ENCODE assay signal across 32 cellular contexts in genomic region chr20:20286061-20286460, GRCh38.
"Had no signal": no experiment of that assay in that cellular context is flagged by ENCODE, and none has a peak within 500 bp of the region (broad histone marks: within the 10 kb centered on the region; RNA-seq: fewer than 3 reads in every experiment).

No MANE protein-coding gene starts in this region.

- H3K27me3 ChIP-seq: adrenal gland, body of pancreas, colonic mucosa had no signal

- H3K9me3 ChIP-seq: adrenal gland, body of pancreas, colonic mucosa had no signal

- H3K4me3 Mint-ChIP-seq: activated B cell treated with CpG ODN at 0.5 μM for 24 hours; activated CD4-positive, alpha-beta memory T cell treated with anti-CD3 and anti-CD28 coated beads, Interleukin-2, amount 10 ng/mL, durations not matched to agents 7 days and 5 days; activated CD4-positive, alpha-beta T cell treated with anti-CD3 and anti-CD28 coated beads, Interleukin-2, amount 10 ng/mL, durations not matched to agents 24 days and 14 days; activated CD8-positive, alpha-beta memory T cell treated with anti-CD3 and anti-CD28 coated beads, Interleukin-2, amount 10 ng/mL, durations not matched to agents 7 days and 5 days; activated naive CD4-positive, alpha-beta T cell treated with anti-CD3 and anti-CD28 coated beads for 36 hours; activated naive CD4-positive, alpha-beta T cell treated with anti-CD3 and anti-CD28 coated beads, Interleukin-2, amount 50 U/mL, for 24 hours; activated naive CD8-positive, alpha-beta T cell treated with anti-CD3 and anti-CD28 coated beads for 36 hours; activated naive CD8-positive, alpha-beta T cell treated with anti-CD3 and anti-CD28 coated beads, Interleukin-2, amount 50 U/mL, for 24 hours; activated T-helper 1 cell treated with anti-CD3 and anti-CD28 coated beads, Interleukin-12 subunit alpha, Interleukin-12 subunit beta, Interleukin-2, Interleukin-4 antibody, amounts not matched to agents 30 ng/mL and 10 ng/mL and 1 ng/mL, durations not matched to agents 14 hours and 24 hours and 36 hours; T-helper 17 cell; T-helper 2 cell treated with Interferon-gamma antibody and Interleukin-4, amounts not matched to agents 5 μg/mL and 100 μg/mL, for 36 hours had no signal

- H3K4me3 ChIP-seq: adrenal gland, body of pancreas, colonic mucosa had no signal

- FAIRE-seq: frontal cortex had no signal

- H3K9me3 Mint-ChIP-seq: activated CD4-positive, alpha-beta memory T cell treated with anti-CD3 and anti-CD28 coated beads, Interleukin-2, amount 10 ng/mL, durations not matched to agents 7 days and 5 days; activated CD4-positive, alpha-beta T cell treated with anti-CD3 and anti-CD28 coated beads, Interleukin-2, amount 10 ng/mL, durations not matched to agents 24 days and 14 days; activated naive CD4-positive, alpha-beta T cell treated with anti-CD3 and anti-CD28 coated beads for 36 hours; activated T-helper 1 cell treated with anti-CD3 and anti-CD28 coated beads, Interleukin-12 subunit alpha, Interleukin-12 subunit beta, Interleukin-2, Interleukin-4 antibody, amounts not matched to agents 30 ng/mL and 10 ng/mL and 1 ng/mL, durations not matched to agents 14 hours and 24 hours and 36 hours; activated T-helper 2 cell treated with anti-CD3 and anti-CD28 coated beads, Interferon-gamma antibody, Interleukin-2, Interleukin-4, amounts not matched to agents 10 μg/mL and 5 μg/mL and 100 μg/mL, durations not matched to agents 14 hours and 24 hours and 36 hours; T-helper 2 cell treated with Interferon-gamma antibody and Interleukin-4, amounts not matched to agents 5 μg/mL and 100 μg/mL, for 36 hours had no signal

- H3K36me3 Mint-ChIP-seq: activated CD8-positive, alpha-beta memory T cell treated with anti-CD3 and anti-CD28 coated beads, Interleukin-2, amount 10 ng/mL, durations not matched to agents 7 days and 5 days; activated naive CD4-positive, alpha-beta T cell treated with anti-CD3 and anti-CD28 coated beads, Interleukin-2, amount 50 U/mL, for 24 hours; activated naive CD8-positive, alpha-beta T cell treated with anti-CD3 and anti-CD28 coated beads for 36 hours had no signal

- H3K27ac ChIP-seq: adrenal gland, body of pancreas, colonic mucosa, WERI-Rb-1 had no signal

- H3K4me1 Mint-ChIP-seq: activated B cell treated with CpG ODN at 0.5 μM for 24 hours; activated CD4-positive, alpha-beta memory T cell treated with anti-CD3 and anti-CD28 coated beads, Interleukin-2, amount 10 ng/mL, durations not matched to agents 7 days and 5 days; activated CD4-positive, alpha-beta T cell treated with anti-CD3 and anti-CD28 coated beads, Interleukin-2, amount 10 ng/mL, durations not matched to agents 24 days and 14 days; activated CD8-positive, alpha-beta memory T cell treated with anti-CD3 and anti-CD28 coated beads, Interleukin-2, amount 10 ng/mL, durations not matched to agents 7 days and 5 days; activated naive CD4-positive, alpha-beta T cell treated with anti-CD3 and anti-CD28 coated beads, Interleukin-2, amount 50 U/mL, for 24 hours; activated naive CD8-positive, alpha-beta T cell treated with anti-CD3 and anti-CD28 coated beads, Interleukin-2, amount 50 U/mL, for 24 hours; T-helper 17 cell had no signal

- H3K36me3 ChIP-seq: adrenal gland, colonic mucosa, WERI-Rb-1 had no signal

- ATAC-seq: activated CD4-positive, CD25-positive, alpha-beta regulatory T cell treated with anti-CD3 and anti-CD28 coated beads, Interleukin-2, amount 50 U/mL, for 24 hours; activated CD8-positive, alpha-beta memory T cell treated with anti-CD3 and anti-CD28 coated beads, Interleukin-2, amount 10 ng/mL, durations not matched to agents 7 days and 5 days; activated naive CD8-positive, alpha-beta T cell treated with anti-CD3 and anti-CD28 coated beads, Interleukin-2, amount 50 U/mL, for 24 hours; body of pancreas; esophagus mucosa; T-helper 17 cell had no signal

- H3K4me1 ChIP-seq: adrenal gland, body of pancreas, colonic mucosa had no signal

- DNase-seq: activated B cell treated with CpG ODN at 0.5 μM for 24 hours; activated CD4-positive, alpha-beta memory T cell treated with anti-CD3 and anti-CD28 coated beads, Interleukin-2, amount 10 ng/mL, durations not matched to agents 7 days and 5 days; activated CD4-positive, alpha-beta T cell treated with anti-CD3 and anti-CD28 coated beads, Interleukin-2, amount 10 ng/mL, durations not matched to agents 24 days and 14 days; activated CD4-positive, alpha-beta T cell treated with anti-CD3 and anti-CD28 coated beads, Interleukin-2, amount 50 U/mL, for 4 hours; activated CD8-positive, alpha-beta memory T cell treated with anti-CD3 and anti-CD28 coated beads, Interleukin-2, amount 10 ng/mL, durations not matched to agents 7 days and 5 days; activated CD8-positive, alpha-beta memory T cell treated with anti-CD3 and anti-CD28 coated beads, Interleukin-2, amount 50 U/mL, for 4 hours; activated effector memory CD4-positive, alpha-beta T cell treated with anti-CD3 and anti-CD28 coated beads, Interleukin-2, amount 50 U/mL, for 16 hours; activated naive CD4-positive, alpha-beta T cell treated with anti-CD3 and anti-CD28 coated beads for 36 hours; activated naive CD8-positive, alpha-beta T cell treated with anti-CD3 and anti-CD28 coated beads for 36 hours; activated naive CD8-positive, alpha-beta T cell treated with anti-CD3 and anti-CD28 coated beads, Interleukin-2, amount 50 U/mL, for 24 hours; activated T-cell treated with anti-CD3 and anti-CD28 coated beads, Interleukin-2, amount 50 U/mL, for 1 hour; activated T-cell treated with anti-CD3 and anti-CD28 coated beads, Interleukin-2, amount 50 U/mL, for 48 hours; adrenal gland; amygdala; aorta; body of pancreas; caudate nucleus; colonic mucosa; effector CD8-positive, alpha-beta T cell; foreskin fibroblast; head of caudate nucleus; T-helper 1 cell; T-helper 17 cell; T1000; WERI-Rb-1 had no signal

- H3K27ac Mint-ChIP-seq: activated B cell treated with CpG ODN at 0.5 μM for 24 hours; activated CD4-positive, alpha-beta memory T cell treated with anti-CD3 and anti-CD28 coated beads, Interleukin-2, amount 10 ng/mL, durations not matched to agents 7 days and 5 days; activated CD4-positive, alpha-beta T cell treated with anti-CD3 and anti-CD28 coated beads, Interleukin-2, amount 10 ng/mL, durations not matched to agents 24 days and 14 days; activated CD8-positive, alpha-beta memory T cell treated with anti-CD3 and anti-CD28 coated beads, Interleukin-2, amount 10 ng/mL, durations not matched to agents 7 days and 5 days; activated naive CD4-positive, alpha-beta T cell treated with anti-CD3 and anti-CD28 coated beads for 36 hours; activated naive CD4-positive, alpha-beta T cell treated with anti-CD3 and anti-CD28 coated beads, Interleukin-2, amount 50 U/mL, for 24 hours; activated naive CD8-positive, alpha-beta T cell treated with anti-CD3 and anti-CD28 coated beads for 36 hours; activated naive CD8-positive, alpha-beta T cell treated with anti-CD3 and anti-CD28 coated beads, Interleukin-2, amount 50 U/mL, for 24 hours; activated T-helper 1 cell treated with anti-CD3 and anti-CD28 coated beads, Interleukin-12 subunit alpha, Interleukin-12 subunit beta, Interleukin-2, Interleukin-4 antibody, amounts not matched to agents 30 ng/mL and 10 ng/mL and 1 ng/mL, durations not matched to agents 14 hours and 24 hours and 36 hours; activated T-helper 2 cell treated with anti-CD3 and anti-CD28 coated beads, Interferon-gamma antibody, Interleukin-2, Interleukin-4, amounts not matched to agents 10 μg/mL and 5 μg/mL and 100 μg/mL, durations not matched to agents 14 hours and 24 hours and 36 hours; T-helper 17 cell; T-helper 2 cell treated with Interferon-gamma antibody and Interleukin-4, amounts not matched to agents 5 μg/mL and 100 μg/mL, for 36 hours had no signal
